1 cellular context compared by ENCODE assay signal in the genomic region with DNA sequence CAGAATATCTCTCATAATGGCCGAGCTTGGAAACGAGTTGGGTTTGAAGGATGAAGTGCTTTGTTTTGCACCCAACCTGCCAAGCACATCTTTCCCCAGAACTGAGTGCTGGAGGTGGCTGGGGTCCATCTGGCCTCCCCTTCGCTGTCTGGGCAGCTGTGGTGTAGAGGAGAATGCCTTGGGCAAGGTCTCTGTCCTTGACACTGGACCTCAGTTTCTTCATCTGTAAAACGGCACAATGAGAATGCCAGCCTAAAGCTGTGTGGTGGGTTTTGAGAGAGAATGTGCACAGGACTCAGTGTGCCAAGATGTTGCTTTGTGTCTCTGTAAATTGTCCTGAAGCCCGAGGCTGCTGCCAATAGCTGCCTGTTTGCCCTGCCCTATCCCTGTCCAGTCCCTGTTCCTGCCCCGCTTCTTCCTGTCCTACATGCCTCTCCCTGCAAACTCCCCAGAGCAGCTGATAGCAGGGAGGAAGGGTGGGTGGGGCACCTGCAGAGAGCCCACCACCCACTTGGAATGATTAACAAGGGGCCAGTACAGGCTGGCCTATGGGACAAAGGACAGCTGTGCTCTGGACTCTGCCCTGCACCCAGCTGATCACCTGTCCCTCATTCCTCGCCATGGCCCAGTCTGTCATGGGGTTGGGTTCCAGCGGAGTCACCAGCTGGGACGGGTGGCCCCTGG.
TF ChIP-seq lines count a peak whose summit lies in the region.

No MANE protein-coding gene starts in this region.

TF ChIP-seq in neural cell, 6 proteins besides CTCF, POLR2A, EP300 and RAD21 (continued from another document):
- TF ChIP-seq, protein P1, sequence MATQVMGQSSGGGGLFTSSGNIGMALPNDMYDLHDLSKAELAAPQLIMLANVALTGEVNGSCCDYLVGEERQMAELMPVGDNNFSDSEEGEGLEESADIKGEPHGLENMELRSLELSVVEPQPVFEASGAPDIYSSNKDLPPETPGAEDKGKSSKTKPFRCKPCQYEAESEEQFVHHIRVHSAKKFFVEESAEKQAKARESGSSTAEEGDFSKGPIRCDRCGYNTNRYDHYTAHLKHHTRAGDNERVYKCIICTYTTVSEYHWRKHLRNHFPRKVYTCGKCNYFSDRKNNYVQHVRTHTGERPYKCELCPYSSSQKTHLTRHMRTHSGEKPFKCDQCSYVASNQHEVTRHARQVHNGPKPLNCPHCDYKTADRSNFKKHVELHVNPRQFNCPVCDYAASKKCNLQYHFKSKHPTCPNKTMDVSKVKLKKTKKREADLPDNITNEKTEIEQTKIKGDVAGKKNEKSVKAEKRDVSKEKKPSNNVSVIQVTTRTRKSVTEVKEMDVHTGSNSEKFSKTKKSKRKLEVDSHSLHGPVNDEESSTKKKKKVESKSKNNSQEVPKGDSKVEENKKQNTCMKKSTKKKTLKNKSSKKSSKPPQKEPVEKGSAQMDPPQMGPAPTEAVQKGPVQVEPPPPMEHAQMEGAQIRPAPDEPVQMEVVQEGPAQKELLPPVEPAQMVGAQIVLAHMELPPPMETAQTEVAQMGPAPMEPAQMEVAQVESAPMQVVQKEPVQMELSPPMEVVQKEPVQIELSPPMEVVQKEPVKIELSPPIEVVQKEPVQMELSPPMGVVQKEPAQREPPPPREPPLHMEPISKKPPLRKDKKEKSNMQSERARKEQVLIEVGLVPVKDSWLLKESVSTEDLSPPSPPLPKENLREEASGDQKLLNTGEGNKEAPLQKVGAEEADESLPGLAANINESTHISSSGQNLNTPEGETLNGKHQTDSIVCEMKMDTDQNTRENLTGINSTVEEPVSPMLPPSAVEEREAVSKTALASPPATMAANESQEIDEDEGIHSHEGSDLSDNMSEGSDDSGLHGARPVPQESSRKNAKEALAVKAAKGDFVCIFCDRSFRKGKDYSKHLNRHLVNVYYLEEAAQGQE (IDR thresholded peaks at IDR 0.05; ENCODE audit: borderline replicate concordance): no peak
- TF ChIP-seq TAF1 (IDR thresholded peaks at IDR 0.05; ENCODE audit: low read depth) (no peak), POLR2AphosphoS5 (IDR thresholded peaks at IDR 0.05) (no peak)
